1 cellular context compared by ENCODE assay signal in genomic region chr1:28062806-28063205, GRCh38.
A peak's percentile ranks its signal among the peaks of the same experiment; 100 is the strongest.
TF ChIP-seq lines count a peak whose summit lies in the region.

No MANE protein-coding gene starts in this region.

TF ChIP-seq in K562, 482 proteins besides CTCF, POLR2A, EP300 and RAD21 (continued from another document):
- TF ChIP-seq PRDM10 (IDR thresholded peaks at IDR 0.05; ENCODE audit: partially characterized antibody) = no peak
- TF ChIP-seq VEZF1 (CRISPR knock-in tag; IDR thresholded peaks at IDR 0.05) = no peak
- no peak for TF ChIP-seq ZHX1 (conservative IDR thresholded peaks at IDR 0.05; ENCODE audit: low read length)
- no peak for TF ChIP-seq ID3 (CRISPR knock-in tag; IDR thresholded peaks at IDR 0.05)
- peak; percentile 72 for TF ChIP-seq ID3 (tag; IDR thresholded peaks at IDR 0.05)
- no peak for TF ChIP-seq JUN (IDR thresholded peaks at IDR 0.05; ENCODE audit: borderline replicate concordance, low read depth, low read length)
- no peak for TF ChIP-seq JUN (CRISPR knock-in tag; IDR thresholded peaks at IDR 0.05; ENCODE audit: borderline replicate concordance)
- TF ChIP-seq TARDBP (IDR thresholded peaks at IDR 0.05) = no peak
- no peak for TF ChIP-seq ZNF830 (CRISPR knock-in tag; IDR thresholded peaks at IDR 0.05)
- no peak for TF ChIP-seq CUX1 (CRISPR knock-in tag; IDR thresholded peaks at IDR 0.05)
- TF ChIP-seq SMAD4 (CRISPR knock-in tag; conservative IDR thresholded peaks at IDR 0.05) = no peak
- TF ChIP-seq ZNF584 (CRISPR knock-in tag; IDR thresholded peaks at IDR 0.05; ENCODE audit: low read depth) = no peak
- TF ChIP-seq YBX1 (IDR thresholded peaks at IDR 0.05) = no peak
- no peak for TF ChIP-seq ZNF740 (CRISPR knock-in tag; IDR thresholded peaks at IDR 0.05)
- no peak for TF ChIP-seq ZNF740 (tag; IDR thresholded peaks at IDR 0.05)
- no peak for TF ChIP-seq ZNF699 (CRISPR knock-in tag; IDR thresholded peaks at IDR 0.05; ENCODE audit: insufficient replicate concordance)
- TF ChIP-seq ZNF212 (CRISPR knock-in tag; IDR thresholded peaks at IDR 0.05) = no peak
- 0 out of 4 replicates have a peak, but pooled peaks of 1 of the 2 experiments have one; percentile 18 for TF ChIP-seq TRIM24 (IDR thresholded peaks at IDR 0.05)
- TF ChIP-seq LEF1 (IDR thresholded peaks at IDR 0.05) = peak; percentile 79
- TF ChIP-seq NR2C2 (CRISPR knock-in tag; IDR thresholded peaks at IDR 0.05) = no peak
- TF ChIP-seq NR2C2 (tag; IDR thresholded peaks at IDR 0.05) = no peak
- no peak for TF ChIP-seq ZNF280B (CRISPR knock-in tag; IDR thresholded peaks at IDR 0.05)
- TF ChIP-seq XRCC5 (IDR thresholded peaks at IDR 0.05; ENCODE audit: low read depth, low read length) = no peak
- TF ChIP-seq USF1 (CRISPR knock-in tag; IDR thresholded peaks at IDR 0.05) = no peak
- TF ChIP-seq XRCC3 (IDR thresholded peaks at IDR 0.05) = no peak
- TF ChIP-seq ZNF354B (CRISPR knock-in tag; IDR thresholded peaks at IDR 0.05) = no peak
- no peak for TF ChIP-seq HMBOX1 (IDR thresholded peaks at IDR 0.05)
- TF ChIP-seq STAT6 (CRISPR knock-in tag; IDR thresholded peaks at IDR 0.05) = no peak
- TF ChIP-seq SNRNP70 (optimal IDR thresholded peaks at IDR 0.05; ENCODE audit: low read depth, low read length) = no peak
- no peak for TF ChIP-seq CEBPG (CRISPR knock-in tag; IDR thresholded peaks at IDR 0.05)
- TF ChIP-seq CEBPG (tag; conservative IDR thresholded peaks at IDR 0.05 in 1 of 2, IDR thresholded peaks at IDR 0.05 in 1 of 2) = no peak
- no peak for TF ChIP-seq MAFK (IDR thresholded peaks at IDR 0.05; ENCODE audit: low read length)
- no peak for TF ChIP-seq NEUROD1 (IDR thresholded peaks at IDR 0.05; ENCODE audit: borderline replicate concordance, low read depth, low read length, partially characterized antibody)
- TF ChIP-seq MBD2 (IDR thresholded peaks at IDR 0.05; ENCODE audit: borderline replicate concordance, low read depth) = no peak
- TF ChIP-seq ZBTB17 (CRISPR knock-in tag; IDR thresholded peaks at IDR 0.05) = no peak
- no peak for TF ChIP-seq ZNF224 (CRISPR knock-in tag; IDR thresholded peaks at IDR 0.05)
- no peak for TF ChIP-seq IFI16 (CRISPR knock-in tag; IDR thresholded peaks at IDR 0.05)
- TF ChIP-seq POLR3A (IDR thresholded peaks at IDR 0.05; ENCODE audit: borderline replicate concordance, extremely low read depth, insufficient read depth, insufficient read length) = no peak
- no peak for TF ChIP-seq KAT2B (IDR thresholded peaks at IDR 0.05; ENCODE audit: low read depth, low read length)
- TF ChIP-seq FOXK1 (CRISPR knock-in tag; IDR thresholded peaks at IDR 0.05; ENCODE audit: borderline replicate concordance) = no peak
- no peak for TF ChIP-seq CREB3 (tag; conservative IDR thresholded peaks at IDR 0.05; ENCODE audit: low read depth)
